In genomic region chr2:111689174-111689573, GRCh38 we compare ENCODE assay signal across 29 cellular contexts.
"Had no signal": no experiment of that assay in that cellular context is flagged by ENCODE, and none has a peak within 500 bp of the region (broad histone marks: within the 10 kb centered on the region; RNA-seq: fewer than 3 reads in every experiment).

No MANE protein-coding gene starts in this region.

- H3K79me2 ChIP-seq: parathyroid adenoma had no signal

- ATAC-seq: naive thymus-derived CD4-positive, alpha-beta T cell; natural killer cell; stimulated activated memory B cell treated with anti-CD40 and anti-IgM and Interleukin-4, amounts not matched to agents 10 μg/mL and 1 μg/mL and 100 μg/mL, for 72 hours had no signal

- H3K4me3 Mint-ChIP-seq: naive thymus-derived CD4-positive, alpha-beta T cell; natural killer cell; nephron; stimulated activated memory B cell treated with anti-CD40 and anti-IgM and Interleukin-4, amounts not matched to agents 10 μg/mL and 1 μg/mL and 100 μg/mL, for 72 hours; stimulated activated naive CD8-positive, alpha-beta T cell treated with anti-CD3 and anti-CD28 coated beads, Interleukin-15, Interleukin-2, amounts not matched to agents 100 ng/mL and 50 ng/mL, for 24 hours; type B pancreatic cell had no signal

- H3K27me3 ChIP-seq: ovary, spleen, stomach, suprapubic skin, testis, tibial artery, transverse colon, upper lobe of right lung, uterus had no signal

- H3K4me2 ChIP-seq: smooth muscle cell had no signal

- H3K9me3 ChIP-seq: ovary, psoas muscle, spleen, stomach, suprapubic skin, testis, tibial artery, transverse colon, upper lobe of right lung had no signal

- H3K27ac Mint-ChIP-seq: naive thymus-derived CD4-positive, alpha-beta T cell; natural killer cell; progenitor cell of endocrine pancreas; stimulated activated memory B cell treated with anti-CD40 and anti-IgM and Interleukin-4, amounts not matched to agents 10 μg/mL and 1 μg/mL and 100 μg/mL, for 72 hours; stimulated activated naive CD8-positive, alpha-beta T cell treated with anti-CD3 and anti-CD28 coated beads, Interleukin-15, Interleukin-2, amounts not matched to agents 100 ng/mL and 50 ng/mL, for 24 hours; type B pancreatic cell had no signal

- H3K4me1 ChIP-seq: parathyroid adenoma, psoas muscle, spleen, testis, tibial artery, uterus had no signal

- H3K9me3 Mint-ChIP-seq: natural killer cell; stimulated activated naive CD8-positive, alpha-beta T cell treated with anti-CD3 and anti-CD28 coated beads, Interleukin-15, Interleukin-2, amounts not matched to agents 100 ng/mL and 50 ng/mL, for 24 hours had no signal

- H2AFZ ChIP-seq: parathyroid adenoma had no signal

- H3K36me3 ChIP-seq: ovary, spleen, stomach, suprapubic skin, tibial artery, transverse colon, upper lobe of right lung, uterus had no signal

- H3K4me1 Mint-ChIP-seq: stimulated activated memory B cell treated with anti-CD40 and anti-IgM and Interleukin-4, amounts not matched to agents 10 μg/mL and 1 μg/mL and 100 μg/mL, for 72 hours had no signal

- H3K4me3 ChIP-seq: ovary, psoas muscle, skin epidermis, smooth muscle cell, spleen, stomach, suprapubic skin, testis, tibial artery, transverse colon, upper lobe of right lung, uterus had no signal

- H3K9ac ChIP-seq: parathyroid adenoma had no signal

- H3K27me3 Mint-ChIP-seq: type B pancreatic cell had no signal

- DNase-seq: naive thymus-derived CD4-positive, alpha-beta T cell; natural killer cell; occipital lobe; ovary; posterior cingulate gyrus; psoas muscle; right cardiac atrium; spleen; stimulated activated CD4-positive, alpha-beta T cell treated with anti-CD3 and anti-CD28 coated beads, Interleukin-12 subunit alpha, Interleukin-12 subunit beta, amount 100 ng/mL, for 4 hours; stimulated activated CD4-positive, alpha-beta T cell treated with anti-CD3 and anti-CD28 coated beads, Interleukin-1b, Interleukin-23, amount 100 ng/mL, for 48 hours; stimulated activated CD4-positive, alpha-beta T cell treated with anti-CD3 and anti-CD28 coated beads, Interleukin-4, amount 100 ng/mL, for 1 hour; stimulated activated CD4-positive, alpha-beta T cell treated with anti-CD3 and anti-CD28 coated beads, Interleukin-4, amount 100 ng/mL, for 4 hours; stimulated activated CD8-positive, alpha-beta memory T cell treated with anti-CD3 and anti-CD28 coated beads, Interleukin-4, amount 100 ng/mL, for 48 hours; stimulated activated naive CD4-positive, alpha-beta T cell treated with Interleukin-2 at 50 U/mL for 16 hours; stomach; testis; tibial artery; transverse colon; upper lobe of right lung; uterus had no signal

- H3K36me3 Mint-ChIP-seq: natural killer cell had no signal

- H3K27ac ChIP-seq: ovary, parathyroid adenoma, psoas muscle, spleen, stomach, suprapubic skin, testis, tibial artery, transverse colon, upper lobe of right lung, uterus had no signal
